ENCODE assay signal across 19 cellular contexts in the genomic region with DNA sequence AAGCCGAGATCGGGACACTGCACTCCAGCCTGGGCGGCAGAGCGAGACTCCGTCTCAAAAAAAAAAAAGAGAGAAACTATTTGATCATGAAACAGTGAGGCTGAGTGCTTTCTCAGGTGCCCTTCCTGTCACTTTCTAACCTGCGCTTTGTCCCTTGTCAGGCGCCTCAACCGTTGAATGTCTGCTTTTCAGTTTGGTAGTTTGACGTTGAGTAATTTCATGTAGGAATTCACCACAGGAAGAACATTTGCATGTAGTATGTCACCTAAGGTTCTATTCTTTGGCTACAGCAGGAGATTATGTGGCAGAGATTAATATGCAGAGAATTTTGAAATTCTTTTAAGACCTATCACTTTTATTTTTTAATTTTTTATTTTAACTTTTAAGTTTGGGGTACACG. TPM values are rescaled to one million over a fixed set of nuclear protein-coding genes. Genes with fewer than 3 reads are reported as not detected.
DNase-seq lines count a peak whose midpoint lies in the region; ATAC-seq and TF ChIP-seq lines count a peak whose summit lies in the region.
"Had no signal": no experiment of that assay in that cellular context is flagged by ENCODE, and none has a peak within 500 bp of the region (broad histone marks: within the 10 kb centered on the region; RNA-seq: fewer than 3 reads in every experiment).

No MANE protein-coding gene starts in this region.

- H3K4me1 ChIP-seq in lower lobe of right lung (peaks cover 40% of the 10 kb centered on the region), Caco-2 (no peaks in the 10 kb centered on the region)
- H3K4me1 ChIP-seq: BE2C, HAP-1 had no signal

- H3K4me3 ChIP-seq in GM12865 (ENCODE audit: low read depth, low read length) (no peak overlapping the region), lower lobe of right lung (no peak overlapping the region), Caco-2 (ENCODE audit: low read depth, low read length) (no peak overlapping the region)
- H3K4me3 ChIP-seq: HAP-1 had no signal

- no peaks in the 10 kb centered on the region for H3K4me1 Mint-ChIP-seq in Caco-2 (ENCODE audit: low read depth, unreplicated experiment)

- no peak for TF ChIP-seq CTCF in GM12865 (IDR thresholded peaks at IDR 0.05; ENCODE audit: insufficient read depth, low read depth, low read length, missing control alignments)
- no peak for TF ChIP-seq CTCF in lower lobe of right lung (IDR thresholded peaks at IDR 0.05)
- no peak for TF ChIP-seq CTCF in Caco-2 (IDR thresholded peaks at IDR 0.05; ENCODE audit: insufficient read depth in 1 of 2, low read depth in 1 of 2, low read length in 1 of 2, severe bottlenecking in 1 of 2, unreplicated experiment in 1 of 2)

- H3K27me3 ChIP-seq in lower lobe of right lung (ENCODE audit: low read depth) (no peaks in the 10 kb centered on the region), Caco-2 (replicated peaks; ENCODE audit: control insufficient read depth, insufficient read depth, low read length) (no peaks in the 10 kb centered on the region)
- H3K27me3 ChIP-seq: BE2C had no signal

- no peaks in the 10 kb centered on the region for H3K9me3 Mint-ChIP-seq in Caco-2 (ENCODE audit: unreplicated experiment)
- H3K9me3 Mint-ChIP-seq: CD8-positive, alpha-beta memory T cell had no signal

- peaks cover 77% of the 10 kb centered on the region for H3K36me3 ChIP-seq in lower lobe of right lung
- peaks cover 14% of the 10 kb centered on the region for H3K36me3 ChIP-seq in Caco-2 (ENCODE audit: control insufficient read depth, insufficient read depth, low read length)

- ATAC-seq in GM21529 (IDR thresholded peaks at IDR 0.05; ENCODE audit: unreplicated experiment), result peak; percentile 64
- ATAC-seq in lower lobe of right lung, result no peak
- ATAC-seq: T-helper 17 cell had no signal

- intact Hi-C loops in lower lobe of right lung (cut with DNase I) (no loop called here), Caco-2 (cut with micrococcal nuclease; ENCODE audit: unreplicated experiment) (no loop called here)

- H3K27ac Mint-ChIP-seq in Caco-2 (ENCODE audit: unreplicated experiment), result no peak overlapping the region
- H3K27ac Mint-ChIP-seq: T-helper 17 cell had no signal

- DNase-seq in GM12865 (ENCODE audit: low read depth), result peak; percentile 84
- no peak for DNase-seq in lower lobe of right lung
- DNase-seq in Caco-2, result no peak
- DNase-seq in C1 segment of cervical spinal cord (lab: John Stamatoyannopoulos, UW), result no peak
- no peak for DNase-seq in mesenteric fat pad (ENCODE audit: low spot score)
- DNase-seq in DMS53 (lab: John Stamatoyannopoulos, UW), result no peak
- DNase-seq: BE2C; CD8-positive, alpha-beta memory T cell; GDM1; KBM-7; MV-4-11; NCI-H1417 treated with DMSO at 0.1 percent for 48 hours; NCI-H2029; NCI-H2171; NCI-H446; OCI-M1; T-helper 17 cell had no signal

- H3K36me3 Mint-ChIP-seq in Caco-2 (ENCODE audit: insufficient read depth, unreplicated experiment), result peaks cover 90% of the 10 kb centered on the region

- CTCF ChIA-PET in Caco-2 (lab: Charles Lee), result no interaction called here

- H3K27me3 Mint-ChIP-seq in Caco-2 (ENCODE audit: insufficient read depth, unreplicated experiment), result no peaks in the 10 kb centered on the region
- H3K27me3 Mint-ChIP-seq: CD8-positive, alpha-beta memory T cell; T-helper 17 cell had no signal

- H3K9me3 ChIP-seq in lower lobe of right lung (no peaks in the 10 kb centered on the region), Caco-2 (no peaks in the 10 kb centered on the region)
- H3K9me3 ChIP-seq: BE2C, HAP-1 had no signal

- no TSS peak for BruUV-seq in Caco-2 (replicated peaks; lab: Mats Ljungman, UMichigan)

- peak overlapping the region; percentile 42 for H3K27ac ChIP-seq in lower lobe of right lung

- no peak overlapping the region for H3K4me3 Mint-ChIP-seq in Caco-2 (ENCODE audit: unreplicated experiment)
- H3K4me3 Mint-ChIP-seq: CD8-positive, alpha-beta memory T cell; T-helper 17 cell had no signal

- POLR2A ChIA-PET in Caco-2 (lab: Charles Lee), result no interaction called here

RNA-seq across cellular contexts. Expression of gene PPFIA1, which starts 57.2 kb away (rescaled TPM):
- total RNA-seq in lower lobe of right lung, result 81.0 TPM
- 148 TPM in 2 replicates for total RNA-seq in Caco-2 (2022)
- total RNA-seq in mesenteric fat pad, result 119 TPM
